In the genomic region with DNA sequence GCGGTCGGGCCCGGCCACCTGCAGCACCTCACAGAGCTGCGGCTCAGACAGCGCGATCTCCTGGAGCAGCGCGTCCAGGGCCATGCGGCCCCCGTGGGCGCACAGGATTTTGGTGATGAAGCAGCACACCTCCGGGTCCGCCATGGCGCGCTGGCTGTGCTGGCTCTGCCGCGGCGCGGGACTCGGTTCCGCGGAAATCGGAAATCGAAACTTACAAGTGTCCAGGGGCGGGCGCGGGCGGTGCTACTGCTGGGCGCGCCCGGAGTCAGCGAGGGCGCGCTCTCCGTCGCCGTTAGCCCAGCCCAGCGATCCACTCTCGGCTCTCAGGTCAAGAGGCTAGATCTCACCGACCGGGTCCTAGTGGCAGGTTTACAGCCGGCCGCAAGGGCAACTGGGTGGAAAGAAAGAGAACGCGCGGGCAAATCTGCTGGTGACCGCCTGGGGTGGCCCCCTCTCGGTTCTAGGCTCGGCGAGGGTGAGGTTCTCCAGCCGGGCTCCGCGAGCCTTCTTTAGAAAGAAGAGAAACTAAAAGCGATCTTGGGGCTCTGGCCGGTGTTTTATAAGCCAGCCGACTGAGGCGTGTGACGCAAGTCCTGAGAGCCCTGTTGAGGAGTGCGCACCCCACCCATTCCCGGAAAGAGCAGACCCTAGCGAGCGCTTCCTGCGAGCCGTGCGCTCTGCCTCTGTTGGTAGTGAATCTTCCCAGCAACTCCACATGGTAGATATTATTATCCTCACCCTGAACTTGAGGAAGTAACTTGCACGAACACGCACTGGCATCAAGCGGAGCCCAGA, we compare ENCODE assay signal across 8 cellular contexts. TPM values are rescaled to one million over a fixed set of nuclear protein-coding genes. Genes with fewer than 3 reads are reported as not detected.
A peak's percentile ranks its signal among the peaks of the same experiment; 100 is the strongest.
DNase-seq lines count a peak whose midpoint lies in the region; ATAC-seq and TF ChIP-seq lines count a peak whose summit lies in the region.

A gene (minus strand): TSS at position 533 of the 795 bp plus-strand sequence. CDS start 389 bp downstream, at position 144.

- H3K27ac Mint-ChIP-seq in chondrocyte (ENCODE audit: unreplicated experiment), result peak within 1 kb of the TSS; percentile 80

- DNase-seq in AG09309 (ENCODE audit: low read depth) (peak; percentile 66), NCI-H460 (ENCODE audit: extremely low read depth, low read depth) (peak; percentile 88), chondrocyte (ENCODE audit: low spot score) (no peak), kidney tubule cell (ENCODE audit: low spot score) (peak; percentile 90)
- DNase-seq in activated CD4-positive, alpha-beta T cell treated with anti-CD3 and anti-CD28 coated beads for 24 hours (ENCODE audit: low read depth in 2 of 2), result peak; percentile 76
- peak; percentile 67 to 81 (median 72) for DNase-seq in stimulated activated CD4-positive, alpha-beta T cell treated with anti-CD3 and anti-CD28 coated beads, Interleukin-1b, Interleukin-23, amount 100 ng/mL, for 24 hours (ENCODE audit: low read depth in 4 of 4, low spot score in 1 of 4)

- ATAC-seq in GM18907 (IDR thresholded peaks at IDR 0.05; ENCODE audit: unreplicated experiment), result peak; percentile 76
- ATAC-seq in HG03139 (IDR thresholded peaks at IDR 0.05; ENCODE audit: unreplicated experiment), result peak; percentile 64

- no peaks in the 10 kb centered on the region for H3K36me3 Mint-ChIP-seq in chondrocyte (ENCODE audit: low read depth)

- no peaks in the 10 kb centered on the region for H3K27me3 Mint-ChIP-seq in chondrocyte (ENCODE audit: low read depth)

- H3K9me3 Mint-ChIP-seq in chondrocyte (ENCODE audit: low read depth), result no peaks in the 10 kb centered on the region

- H3K4me3 ChIP-seq in AG09309 (ENCODE audit: control insufficient read depth, low read depth, low read length), result peak within 1 kb of the TSS; percentile 67

- TF ChIP-seq CTCF in AG09309 (IDR thresholded peaks at IDR 0.05; ENCODE audit: control insufficient read depth, insufficient read depth, low read depth, low read length, missing control alignments) (peak; percentile 9), chondrocyte (IDR thresholded peaks at IDR 0.05) (peak; percentile 33)

- H3K4me3 Mint-ChIP-seq in chondrocyte (ENCODE audit: unreplicated experiment), result peak within 1 kb of the TSS; percentile 92

- H3K4me1 Mint-ChIP-seq in chondrocyte (ENCODE audit: low read depth), result peaks cover 28% of the 10 kb centered on the region

RNA-seq across cellular contexts. Expression of the gene that starts here (rescaled TPM):
- total RNA-seq in NCI-H460 (2014; rRNA removed; shearing (Covaris generic)), result 43.7 and 45.8 TPM in 2 replicates
- 17.5 and 22.0 TPM in 2 replicates for polyA plus RNA-seq in NCI-H460 (2014; cell fraction: nucleus; rRNA removed)
- 33.8 to 38.3 TPM (median 34.1 TPM) in 3 replicates for total RNA-seq in chondrocyte
